ENCODE assay signal across 8 cellular contexts in genomic region chr9:132079391-132080071, GRCh38. TPM values are rescaled to one million over a fixed set of nuclear protein-coding genes. Genes with fewer than 3 reads are reported as not detected.
DNase-seq lines count a peak whose midpoint lies in the region; TF ChIP-seq lines count a peak whose summit lies in the region.

TSS of gene MED27 (minus strand) at chr9:132079867. CDS start at chr9:132079844, 23 bp downstream.

- POLR2A ChIA-PET in HEK293 (lab: Yijun Ruan, JAX) (interaction anchor here (0.6 to 1.7 kb wide), 4 partner anchors 12 to 234 kb away, joined by 3 to 4 read pairs (median 3); no protein-coding TSS in a partner anchor), SK-N-SH (lab: Yijun Ruan, JAX) (no interaction called here)

- peak within 1 kb of the TSS; percentile 80 for H3K9ac ChIP-seq in SK-N-SH

- peak within 1 kb of the TSS; percentile 86 for H2AFZ ChIP-seq in SK-N-SH (ENCODE audit: low read depth)

- in situ Hi-C loops in G401 (cut with HindIII; ENCODE audit: low sequenced_read_pairs): no loop called here

- no peaks in the 10 kb centered on the region for H3K9me2 ChIP-seq in SK-N-SH

- no peaks in the 10 kb centered on the region for H3K27me3 ChIP-seq in SK-N-SH (ENCODE audit: insufficient read depth)
- H3K27me3 ChIP-seq in testis: no peaks in the 10 kb centered on the region

- peaks cover 6% of the 10 kb centered on the region for H3K4me1 ChIP-seq in HEK293 (ENCODE audit: control insufficient read depth, insufficient read depth, low read length)
- peaks cover 11 to 13% of the 10 kb centered on the region in 2 experiments; a peak in 3 of 4 replicates for H3K4me1 ChIP-seq in SK-N-SH (ENCODE audit: control insufficient read depth in 1 of 2, insufficient read depth in 2 of 2, low read depth in 1 of 2, low read length in 1 of 2)
- peaks cover 14% of the 10 kb centered on the region for H3K4me1 ChIP-seq in testis

- peak; percentile 92 for DNase-seq in G401 (ENCODE audit: low spot score)
- DNase-seq in NCI-H1092 (lab: John Stamatoyannopoulos, UW): peak; percentile 88
- peak; percentile 84 for DNase-seq in SK-N-SH
- DNase-seq in activated naive CD4-positive, alpha-beta T cell treated with anti-CD3 and anti-CD28 coated beads, Interleukin-2, amount 50 U/mL, for 16 hours: peak; percentile 91
- DNase-seq in glomerular endothelial cell (ENCODE audit: extremely low read depth, low read depth, low spot score): peak; percentile 58
- DNase-seq in occipital lobe (lab: John Stamatoyannopoulos, UW): peak; percentile 86
- peak; percentile 98 for DNase-seq in testis

- H3K4me3 ChIP-seq in HEK293 (ENCODE audit: low read depth, low read length) (peak within 1 kb of the TSS; percentile 75), SK-N-SH (ENCODE audit: low read depth in 2 of 2, low read length in 1 of 2) (peak within 1 kb of the TSS; percentile 89 to 94), testis (peak within 1 kb of the TSS; percentile 83 to 84)

- H4K20me1 ChIP-seq in SK-N-SH (ENCODE audit: insufficient read depth): no peaks in the 10 kb centered on the region

- H3K9me3 ChIP-seq in HEK293 (ENCODE audit: control insufficient read depth, insufficient read depth, low read depth, low read length) (no peaks in the 10 kb centered on the region), SK-N-SH (no peaks in the 10 kb centered on the region), testis (no peaks in the 10 kb centered on the region)

- no peak for TF ChIP-seq POLR2A in testis (IDR thresholded peaks at IDR 0.05)

- peaks cover 6 to 25% of the 10 kb centered on the region in 2 experiments; a peak in 2 of 3 replicates for H3K36me3 ChIP-seq in HEK293 (ENCODE audit: control insufficient read depth in 2 of 2, insufficient read depth in 1 of 2, low read length in 2 of 2)
- peaks cover 14 to 27% of the 10 kb centered on the region in 2 experiments for H3K36me3 ChIP-seq in SK-N-SH (replicated peaks in 1 of 2; ENCODE audit: control insufficient read depth in 1 of 2, insufficient read depth in 2 of 2, low read length in 1 of 2)
- H3K36me3 ChIP-seq in testis (ENCODE audit: low read depth, missing control alignments): no peaks in the 10 kb centered on the region

- CTCF ChIA-PET in HEK293 (lab: Yijun Ruan, JAX): interaction anchor here (1.0 to 1.4 kb wide), 2 partner anchors 90 to 157 kb away, joined by 4 read pairs; no protein-coding TSS in a partner anchor
- CTCF ChIA-PET in SK-N-SH (lab: Yijun Ruan, JAX): interaction anchor here (1.4 kb wide), 1 partner anchor 90 kb away, joined by 4 read pairs; no protein-coding TSS in a partner anchor

- 2% methylated on average over 35 of the region's 41 CpGs for WGBS in SK-N-SH (ENCODE audit: low lambda C conversion rate)
- WGBS in testis, 2 donors: 0 to 2% methylated on average over 33 to 41 of the region's 41 CpGs

- peaks cover 6% of the 10 kb centered on the region for H3F3A ChIP-seq in SK-N-SH (replicated peaks; ENCODE audit: insufficient read depth)

- peak within 1 kb of the TSS; percentile 94 for H3K4me2 ChIP-seq in SK-N-SH

- H3K27ac ChIP-seq in HEK293 (ENCODE audit: extremely low read depth, low read depth, low read length): peak within 1 kb of the TSS; percentile 40; the same call in 1 of the 2 replicates
- H3K27ac ChIP-seq in SK-N-SH (ENCODE audit: low read depth in 2 of 2, low read length in 1 of 2): peak within 1 kb of the TSS; percentile 69
- H3K27ac ChIP-seq in testis: peak within 1 kb of the TSS; percentile 14 to 80

- intact Hi-C loops in testis (cut with DNase I; ENCODE audit: low total_unique reads): no loop called here

- no peak for TF ChIP-seq RAD21 in SK-N-SH (IDR thresholded peaks at IDR 0.05; ENCODE audit: low read length)

- TF ChIP-seq CTCF in HEK293 (tag by site-specific recombination; IDR thresholded peaks at IDR 0.05): no peak
- no peak for TF ChIP-seq CTCF in SK-N-SH (IDR thresholded peaks at IDR 0.05)
- TF ChIP-seq CTCF in testis (IDR thresholded peaks at IDR 0.05): no peak

- no peak for TF ChIP-seq EP300 in SK-N-SH (IDR thresholded peaks at IDR 0.05; ENCODE audit: borderline replicate concordance in 1 of 2, low read depth in 1 of 2, low read length in 1 of 2)

- peaks cover 47% of the 10 kb centered on the region for H3K79me2 ChIP-seq in SK-N-SH (ENCODE audit: insufficient read depth)

TF ChIP-seq in HEK293, 187 proteins besides CTCF, POLR2A, EP300 and RAD21 (continues in another document):
- TF ChIP-seq ZSCAN5A (tag by site-specific recombination; IDR thresholded peaks at IDR 0.05) (no peak), ZNF747 (tag by site-specific recombination; IDR thresholded peaks at IDR 0.05) (no peak), ZNF169 (tag by site-specific recombination; IDR thresholded peaks at IDR 0.05) (no peak), ZNF426 (tag by site-specific recombination; IDR thresholded peaks at IDR 0.05) (no peak), ZNF37A (tag by site-specific recombination; IDR thresholded peaks at IDR 0.05) (no peak), ZNF843 (tag by site-specific recombination; IDR thresholded peaks at IDR 0.05) (no peak), SP3 (tag by site-specific recombination; IDR thresholded peaks at IDR 0.05) (0 out of 2 replicates have a peak, but pooled peaks have one; percentile 39)

TF ChIP-seq in SK-N-SH, 30 proteins besides CTCF, POLR2A, EP300 and RAD21 (continues in another document):
- TF ChIP-seq POLR2AphosphoS5 (IDR thresholded peaks at IDR 0.05; ENCODE audit: low read depth, low read length) (peak; percentile 45; the same call in 1 of the 2 replicates), FOSL2 (IDR thresholded peaks at IDR 0.05; ENCODE audit: borderline replicate concordance, low read depth) (no peak), SMC3 (IDR thresholded peaks at IDR 0.05; ENCODE audit: low read depth, low read length) (no peak), YY1 (IDR thresholded peaks at IDR 0.05; ENCODE audit: low read depth) (peak; percentile 94), ELF1 (IDR thresholded peaks at IDR 0.05) (peak; percentile 49; the same call in 1 of the 2 replicates), TCF12 (IDR thresholded peaks at IDR 0.05) (no peak), NRF1 (IDR thresholded peaks at IDR 0.05; ENCODE audit: low read depth, low read length) (no peak), JUND (IDR thresholded peaks at IDR 0.05) (no peak), RXRA (IDR thresholded peaks at IDR 0.05; ENCODE audit: borderline replicate concordance, low read depth) (no peak), ZBTB33 (IDR thresholded peaks at IDR 0.05; ENCODE audit: borderline replicate concordance, low read depth) (peak; percentile 70; the same call in 1 of the 2 replicates), RCOR1 (IDR thresholded peaks at IDR 0.05; ENCODE audit: low read length) (no peak), NFIC (IDR thresholded peaks at IDR 0.05; ENCODE audit: borderline replicate concordance) (peak; percentile 9; the same call in 1 of the 2 replicates), USF2 (IDR thresholded peaks at IDR 0.05; ENCODE audit: borderline replicate concordance, low read depth, low read length) (no peak), RFX5 (IDR thresholded peaks at IDR 0.05; ENCODE audit: low read length) (no peak), PBX3 (IDR thresholded peaks at IDR 0.05) (peak; percentile 14; the same call in 1 of the 2 replicates), IRF3 (IDR thresholded peaks at IDR 0.05; ENCODE audit: low read depth, low read length) (no peak)

RNA-seq across cellular contexts. Expression of gene MED27, which starts in this region (rescaled TPM):
- total RNA-seq in G401 (2014; rRNA removed; shearing (Covaris generic)): 27.8 and 46.7 TPM in 2 replicates
- polyA plus RNA-seq in SK-N-SH (2012; rRNA removed): 35.0 and 38.2 TPM in 2 replicates
- 27.6 and 33.7 TPM in 2 replicates for polyA plus RNA-seq in SK-N-SH (2012; cell fraction: cytosol; rRNA removed)
- polyA plus RNA-seq in SK-N-SH (2012; cell fraction: nucleus; rRNA removed): 26.2 and 26.9 TPM in 2 replicates
- 19.1 and 25.4 TPM in 2 replicates for total RNA-seq in glomerular endothelial cell
- 11.5 TPM for total RNA-seq in occipital lobe
- total RNA-seq in testis: 10 to 100 TPM; 30.7 to 33.7 TPM
- polyA plus RNA-seq in testis (ENCODE audit: insufficient read depth, low read depth, low replicate concordance): 45.0 TPM

Comparison
In these comparisons a context has a peak if more than half of its experiments do, and no peak if none do; other contexts are left out.
1. Peak in every context shown above with its lines: DNase-seq, H3K4me3 ChIP-seq and H3K27ac ChIP-seq.